In genomic region chr10:112919721-112920120, GRCh38 we compare ENCODE assay signal across 16 cellular contexts. TPM values are rescaled to one million over a fixed set of nuclear protein-coding genes. Genes with fewer than 3 reads are reported as not detected.
DNase-seq lines count a peak whose midpoint lies in the region; ATAC-seq and TF ChIP-seq lines count a peak whose summit lies in the region.
"Had no signal": no experiment of that assay in that cellular context is flagged by ENCODE, and none has a peak within 500 bp of the region (broad histone marks: within the 10 kb centered on the region; RNA-seq: fewer than 3 reads in every experiment).

No MANE protein-coding gene starts in this region.

- no peak overlapping the region for H3K27ac Mint-ChIP-seq in activated CD8-positive, alpha-beta T cell treated with anti-CD3 and anti-CD28 coated beads, Interleukin-2, amount 10 ng/mL, durations not matched to agents 7 days and 5 days
- H3K27ac Mint-ChIP-seq in activated T-cell treated with anti-CD3 and anti-CD28 coated beads, Interleukin-2, amount 50 U/mL, for 24 hours: no peak overlapping the region
- H3K27ac Mint-ChIP-seq: activated CD4-positive, alpha-beta memory T cell treated with anti-CD3 and anti-CD28 coated beads, Interleukin-2, amount 10 ng/mL, durations not matched to agents 7 days and 5 days had no signal

- H3K27me3 Mint-ChIP-seq in activated CD8-positive, alpha-beta T cell treated with anti-CD3 and anti-CD28 coated beads, Interleukin-2, amount 10 ng/mL, durations not matched to agents 7 days and 5 days (ENCODE audit: low read depth): no peaks in the 10 kb centered on the region
- no peaks in the 10 kb centered on the region for H3K27me3 Mint-ChIP-seq in activated T-cell treated with anti-CD3 and anti-CD28 coated beads, Interleukin-2, amount 50 U/mL, for 24 hours

- H3K36me3 Mint-ChIP-seq in activated CD8-positive, alpha-beta T cell treated with anti-CD3 and anti-CD28 coated beads, Interleukin-2, amount 10 ng/mL, durations not matched to agents 7 days and 5 days (ENCODE audit: low read depth): no peaks in the 10 kb centered on the region
- no peaks in the 10 kb centered on the region for H3K36me3 Mint-ChIP-seq in activated T-cell treated with anti-CD3 and anti-CD28 coated beads, Interleukin-2, amount 50 U/mL, for 24 hours (ENCODE audit: low read depth)

- no peaks in the 10 kb centered on the region for H3K9me3 Mint-ChIP-seq in activated CD8-positive, alpha-beta T cell treated with anti-CD3 and anti-CD28 coated beads, Interleukin-2, amount 10 ng/mL, durations not matched to agents 7 days and 5 days (ENCODE audit: insufficient read depth)
- H3K9me3 Mint-ChIP-seq in activated T-cell treated with anti-CD3 and anti-CD28 coated beads, Interleukin-2, amount 50 U/mL, for 24 hours: no peaks in the 10 kb centered on the region
- H3K9me3 Mint-ChIP-seq: activated CD4-positive, alpha-beta memory T cell treated with anti-CD3 and anti-CD28 coated beads, Interleukin-2, amount 10 ng/mL, durations not matched to agents 7 days and 5 days; nephron had no signal

- H3K9me3 ChIP-seq in A673 (ENCODE audit: low read depth, low read length, poor library complexity, severe bottlenecking): no peaks in the 10 kb centered on the region
- H3K9me3 ChIP-seq: Caco-2, gastroesophageal sphincter, left lung had no signal

- H3K27ac ChIP-seq in substantia nigra (ENCODE audit: low read depth, low read length, poor library complexity, severe bottlenecking): no peak overlapping the region
- no peak overlapping the region for H3K27ac ChIP-seq in A673 (ENCODE audit: low read depth, low read length, poor library complexity, severe bottlenecking)
- H3K27ac ChIP-seq: gastroesophageal sphincter, left lung had no signal

- no peaks in the 10 kb centered on the region for H3K4me1 Mint-ChIP-seq in activated CD8-positive, alpha-beta T cell treated with anti-CD3 and anti-CD28 coated beads, Interleukin-2, amount 10 ng/mL, durations not matched to agents 7 days and 5 days (ENCODE audit: low read depth)
- H3K4me1 Mint-ChIP-seq in activated T-cell treated with anti-CD3 and anti-CD28 coated beads, Interleukin-2, amount 50 U/mL, for 24 hours (ENCODE audit: low read depth): no peaks in the 10 kb centered on the region
- H3K4me1 Mint-ChIP-seq: activated CD4-positive, alpha-beta memory T cell treated with anti-CD3 and anti-CD28 coated beads, Interleukin-2, amount 10 ng/mL, durations not matched to agents 7 days and 5 days had no signal

- CTCF ChIA-PET in activated CD8-positive, alpha-beta T cell treated with anti-CD3 and anti-CD28 coated beads, Interleukin-2, amount 10 ng/mL, durations not matched to agents 7 days and 5 days (lab: Charles Lee): no interaction called here
- CTCF ChIA-PET in A673 (lab: Charles Lee): interaction anchor here (0.6 kb wide), 1 partner anchor 207 kb away, joined by 4 read pairs; no protein-coding TSS in a partner anchor

- intact Hi-C loops in A673 (cut with micrococcal nuclease; ENCODE audit: unreplicated experiment): no loop called here

- TF ChIP-seq CTCF in A673 (conservative IDR thresholded peaks at IDR 0.05; ENCODE audit: low read depth, low read length): no peak

- no peak overlapping the region for H3K4me3 Mint-ChIP-seq in activated CD8-positive, alpha-beta T cell treated with anti-CD3 and anti-CD28 coated beads, Interleukin-2, amount 10 ng/mL, durations not matched to agents 7 days and 5 days
- H3K4me3 Mint-ChIP-seq in activated T-cell treated with anti-CD3 and anti-CD28 coated beads, Interleukin-2, amount 50 U/mL, for 24 hours: no peak overlapping the region
- H3K4me3 Mint-ChIP-seq: activated CD4-positive, alpha-beta memory T cell treated with anti-CD3 and anti-CD28 coated beads, Interleukin-2, amount 10 ng/mL, durations not matched to agents 7 days and 5 days; nephron had no signal

- no TSS peak for BruUV-seq in A673 (replicated peaks; lab: Mats Ljungman, UMichigan)

- H3K4me1 ChIP-seq in A673 (ENCODE audit: insufficient read depth, low read length, poor library complexity, severe bottlenecking): no peaks in the 10 kb centered on the region
- H3K4me1 ChIP-seq: gastroesophageal sphincter, left lung had no signal

- POLR2A ChIA-PET in activated CD8-positive, alpha-beta T cell treated with anti-CD3 and anti-CD28 coated beads, Interleukin-2, amount 10 ng/mL, durations not matched to agents 7 days and 5 days (lab: Charles Lee): no interaction called here
- POLR2A ChIA-PET in A673 (lab: Charles Lee; ENCODE audit: low non-redundant PET): no interaction called here

- DNase-seq in GM04503 (ENCODE audit: low read depth) (peak; percentile 39), RKO (ENCODE audit: low spot score) (peak; percentile 83), renal cortical epithelial cell (ENCODE audit: low read depth) (peak; percentile 74), substantia nigra (lab: John Stamatoyannopoulos, UW) (no peak), A673 (ENCODE audit: low spot score) (no peak)
- no peak for DNase-seq in activated CD8-positive, alpha-beta T cell treated with anti-CD3 and anti-CD28 coated beads, Interleukin-2, amount 10 ng/mL, durations not matched to agents 7 days and 5 days
- no peak for DNase-seq in activated T-cell treated with anti-CD3 and anti-CD28 coated beads, Interleukin-2, amount 50 U/mL, for 24 hours
- DNase-seq: activated CD4-positive, alpha-beta memory T cell treated with anti-CD3 and anti-CD28 coated beads, Interleukin-2, amount 10 ng/mL, durations not matched to agents 7 days and 5 days; activated gamma-delta T cell treated with Interleukin-2 at 50 U/mL for 16 hours; Caco-2; left lung; NCI-H1048; T-helper 9 cell had no signal

- ATAC-seq in esophagus mucosa: peak; percentile 90
- no peak for ATAC-seq in activated CD8-positive, alpha-beta T cell treated with anti-CD3 and anti-CD28 coated beads, Interleukin-2, amount 10 ng/mL, durations not matched to agents 7 days and 5 days
- ATAC-seq: gastroesophageal sphincter, left lung had no signal

- H3K27me3 ChIP-seq in A673 (replicated peaks; ENCODE audit: insufficient read depth, low read depth, low read length, poor library complexity): no peaks in the 10 kb centered on the region
- H3K27me3 ChIP-seq: gastroesophageal sphincter, left lung had no signal

- no peak overlapping the region for H3K4me3 ChIP-seq in A673 (ENCODE audit: low read depth, low read length, poor library complexity, severe bottlenecking)
- H3K4me3 ChIP-seq: gastroesophageal sphincter, left lung had no signal

- H3K36me3 ChIP-seq in A673 (ENCODE audit: insufficient read depth, low read length, poor library complexity, severe bottlenecking): no peaks in the 10 kb centered on the region
- H3K36me3 ChIP-seq: gastroesophageal sphincter, left lung had no signal

RNA-seq across cellular contexts. Expression of gene TCF7L2, which starts 30.3 kb away (rescaled TPM):
- total RNA-seq in esophagus mucosa (10.8 TPM), renal cortical epithelial cell (1.6 and 5.2 TPM in 2 replicates), A673 (2021) (16.8 and 20.9 TPM in 2 replicates)
- under 1 TPM; 0.26 to 0.42 TPM for total RNA-seq in activated CD8-positive, alpha-beta T cell treated with anti-CD3 and anti-CD28 coated beads, Interleukin-2, amount 10 ng/mL, durations not matched to agents 7 days and 5 days

Comparison
In these comparisons a context has a peak if more than half of its experiments do, and no peak if none do; other contexts are left out.
1. DNase-seq: peak in GM04503 (single experiment), RKO (single experiment) and renal cortical epithelial cell (single experiment); none in activated CD8-positive, alpha-beta T cell treated with anti-CD3 and anti-CD28 coated beads, Interleukin-2, amount 10 ng/mL, durations not matched to agents 7 days and 5 days (single experiment), activated T-cell treated with anti-CD3 and anti-CD28 coated beads, Interleukin-2, amount 50 U/mL, for 24 hours (single experiment), substantia nigra (0 of 49) and A673 (single experiment).